In the genomic region with DNA sequence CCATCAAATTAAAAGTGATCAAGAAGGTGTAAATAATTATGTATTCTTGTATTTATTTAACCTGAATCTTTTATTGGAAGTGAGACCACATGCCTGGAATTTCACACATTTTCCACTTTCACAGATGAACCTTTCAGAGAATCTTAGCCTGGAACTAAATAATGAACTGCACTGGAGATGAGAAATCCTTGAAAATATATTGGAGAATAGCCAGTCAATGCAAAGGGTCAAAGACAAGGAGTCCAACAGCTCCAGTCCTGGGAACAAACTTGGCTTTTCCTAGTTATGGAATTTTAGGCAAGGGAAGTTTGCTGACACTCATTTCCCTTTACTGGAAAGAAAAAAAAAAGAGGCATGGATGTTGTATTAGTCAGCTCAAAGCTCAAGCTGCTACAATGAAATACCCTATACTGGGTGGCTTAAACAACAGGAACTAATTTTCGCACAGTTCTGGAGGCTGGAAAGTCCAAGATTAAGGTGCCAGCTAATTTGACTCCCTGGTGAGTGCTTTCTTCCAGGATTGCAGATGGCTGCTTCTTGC, we compare ENCODE assay signal across 15 cellular contexts.
DNase-seq lines count a peak whose midpoint lies in the region; ATAC-seq and TF ChIP-seq lines count a peak whose summit lies in the region.
"Had no signal": no experiment of that assay in that cellular context is flagged by ENCODE, and none has a peak within 500 bp of the region (broad histone marks: within the 10 kb centered on the region; RNA-seq: fewer than 3 reads in every experiment).

No MANE protein-coding gene starts in this region.

- no peak overlapping the region for H3K4me3 ChIP-seq in skeletal muscle satellite cell (ENCODE audit: low read length)
- H3K4me3 ChIP-seq: BLaER1 treated with 17β-estradiol and CSF1 and Interleukin-3, amounts not matched to agents 10 nM and 100 nM had no signal

- DNase-seq in LHCN-M2 (ENCODE audit: low read depth) (peak; percentile 48), glomerular endothelial cell (ENCODE audit: extremely low read depth, low read depth, low spot score) (peak; percentile 34), NCI-H2029 treated with DMSO at 0.1 percent for 48 hours (lab: John Stamatoyannopoulos, UW) (no peak), NCI-H510A treated with DMSO at 0.1 percent for 48 hours (lab: John Stamatoyannopoulos, UW) (no peak)
- DNase-seq: EL, HCEC 1CT, KG1, NCI-H1092 treated with DMSO at 0.1 percent for 48 hours, NCI-H1694, NCI-H345, PC-3 had no signal

- no peak overlapping the region for H3K4me2 ChIP-seq in skeletal muscle satellite cell (ENCODE audit: low read length)
- H3K4me2 ChIP-seq: BLaER1 treated with 17β-estradiol and CSF1 and Interleukin-3, amounts not matched to agents 10 nM and 100 nM had no signal

- TF ChIP-seq CTCF in brain (conservative IDR thresholded peaks at IDR 0.05) = no peak

- no peaks in the 10 kb centered on the region for H3K36me3 ChIP-seq in skeletal muscle satellite cell (ENCODE audit: insufficient read depth, low read length)
- H3K36me3 ChIP-seq: BLaER1 treated with 17β-estradiol and CSF1 and Interleukin-3, amounts not matched to agents 10 nM and 100 nM had no signal

- peaks cover 9% of the 10 kb centered on the region for H3K4me1 ChIP-seq in skeletal muscle satellite cell (ENCODE audit: control insufficient read depth, insufficient read depth, low read length)
- H3K4me1 ChIP-seq: BLaER1 treated with 17β-estradiol and CSF1 and Interleukin-3, amounts not matched to agents 10 nM and 100 nM had no signal

- peaks cover 27% of the 10 kb centered on the region for H3K4me1 Mint-ChIP-seq in brain

- H3K27me3 ChIP-seq in skeletal muscle satellite cell (ENCODE audit: control insufficient read depth, insufficient read depth, low read length) = no peaks in the 10 kb centered on the region
- H3K27me3 ChIP-seq: BLaER1 treated with 17β-estradiol and CSF1 and Interleukin-3, amounts not matched to agents 10 nM and 100 nM had no signal

- no peak for ATAC-seq in GM19395 (IDR thresholded peaks at IDR 0.05; ENCODE audit: unreplicated experiment)

- H3K27ac Mint-ChIP-seq in brain = peak overlapping the region in 3 of 5 experiments; percentile 65 to 88 (median 73)

- peaks cover 3% of the 10 kb centered on the region for H3K27me3 Mint-ChIP-seq in brain

- no peak overlapping the region for H3K4me3 Mint-ChIP-seq in brain

- peaks cover 5 to 18% (median 8%) of the 10 kb centered on the region in 5 experiments for H3K9me3 Mint-ChIP-seq in brain

- H3K9me3 ChIP-seq in skeletal muscle satellite cell (replicated peaks; ENCODE audit: low read length) = no peaks in the 10 kb centered on the region
- H3K9me3 ChIP-seq: BLaER1 treated with 17β-estradiol and CSF1 and Interleukin-3, amounts not matched to agents 10 nM and 100 nM had no signal

- H3K36me3 Mint-ChIP-seq in brain = no peaks in the 10 kb centered on the region

- peak overlapping the region; percentile 32 for H3K9ac ChIP-seq in skeletal muscle satellite cell (ENCODE audit: low read depth, low read length)
- H3K9ac ChIP-seq: BLaER1 treated with 17β-estradiol and CSF1 and Interleukin-3, amounts not matched to agents 10 nM and 100 nM had no signal

Comparison
In these comparisons a context has a peak if more than half of its experiments do, and no peak if none do; other contexts are left out.
1. DNase-seq: peak in LHCN-M2 (single experiment) and glomerular endothelial cell (single experiment); none in NCI-H2029 treated with DMSO at 0.1 percent for 48 hours (single experiment) and NCI-H510A treated with DMSO at 0.1 percent for 48 hours (single experiment).